ENCODE assay signal across 15 cellular contexts in genomic region chr1:225450491-225451191, GRCh38. TPM values are rescaled to one million over a fixed set of nuclear protein-coding genes. Genes with fewer than 3 reads are reported as not detected.
A peak's percentile ranks its signal among the peaks of the same experiment; 100 is the strongest.
DNase-seq lines count a peak whose midpoint lies in the region; ATAC-seq and TF ChIP-seq lines count a peak whose summit lies in the region.
"Had no signal": no experiment of that assay in that cellular context is flagged by ENCODE, and none has a peak within 500 bp of the region (broad histone marks: within the 10 kb centered on the region; RNA-seq: fewer than 3 reads in every experiment).

No MANE protein-coding gene starts in this region.

- peak; percentile 58 for DNase-seq in activated effector memory CD4-positive, alpha-beta T cell treated with anti-CD3 and anti-CD28 coated beads, Interleukin-2, amount 50 U/mL, for 16 hours
- DNase-seq in activated effector memory CD4-positive, alpha-beta T cell treated with Interleukin-2 at 50 U/mL for 16 hours = no peak
- DNase-seq in activated CD8-positive, alpha-beta T cell treated with anti-CD3 and anti-CD28 coated beads for 36 hours = peak; percentile 48
- no peak for DNase-seq in left lobe of liver (ENCODE audit: low spot score)
- no peak for DNase-seq in stomach
- no peak for DNase-seq in stimulated activated naive B cell treated with anti-CD40 and anti-IgM and Interleukin-4, amounts not matched to agents 10 μg/mL and 1 μg/mL and 100 μg/mL, for 72 hours
- no peak for DNase-seq in omental fat pad (ENCODE audit: low spot score)
- DNase-seq: activated CD4-positive, CD25-positive, alpha-beta regulatory T cell; activated naive CD8-positive, alpha-beta T cell treated with anti-CD3 and anti-CD28 coated beads for 36 hours; left cardiac atrium; NCI-H1092; NCI-H510A; psoas muscle; SJCRH30 had no signal

- POLR2A ChIA-PET in activated CD8-positive, alpha-beta T cell treated with anti-CD3 and anti-CD28 coated beads for 36 hours (lab: Charles Lee) = interaction anchor here (1.0 to 1.5 kb wide), 3 partner anchors 11 to 23 kb away, joined by 3 to 4 read pairs (median 4); partner anchors contain the start of gene LBR

- H3K4me1 ChIP-seq in stomach = peaks cover 34 to 78% (median 51%) of the 10 kb centered on the region in 4 donors

- no peaks in the 10 kb centered on the region for H3K9me3 ChIP-seq in stomach
- H3K9me3 ChIP-seq: psoas muscle, SJCRH30 had no signal

- intact Hi-C loops in activated CD8-positive, alpha-beta T cell treated with anti-CD3 and anti-CD28 coated beads for 36 hours (cut with micrococcal nuclease) = no loop called here
- intact Hi-C loops in stomach (cut with DNase I; ENCODE audit: low total_unique reads) = no loop called here

- no peaks in the 10 kb centered on the region for H3K27me3 Mint-ChIP-seq in activated CD8-positive, alpha-beta T cell treated with anti-CD3 and anti-CD28 coated beads for 36 hours
- no peaks in the 10 kb centered on the region for H3K27me3 Mint-ChIP-seq in stimulated activated naive B cell treated with anti-CD40 and anti-IgM and Interleukin-4, amounts not matched to agents 10 μg/mL and 1 μg/mL and 100 μg/mL, for 72 hours
- H3K27me3 Mint-ChIP-seq: activated naive CD8-positive, alpha-beta T cell treated with anti-CD3 and anti-CD28 coated beads for 36 hours had no signal

- TF ChIP-seq POLR2A in stomach (IDR thresholded peaks at IDR 0.05) (no peak), GM18505 (IDR thresholded peaks at IDR 0.05; ENCODE audit: borderline replicate concordance, extremely low read depth, insufficient read depth, insufficient read length) (no peak)

- H3K4me3 Mint-ChIP-seq in activated CD8-positive, alpha-beta T cell treated with anti-CD3 and anti-CD28 coated beads for 36 hours = no peak overlapping the region
- no peak overlapping the region for H3K4me3 Mint-ChIP-seq in stimulated activated naive B cell treated with anti-CD40 and anti-IgM and Interleukin-4, amounts not matched to agents 10 μg/mL and 1 μg/mL and 100 μg/mL, for 72 hours
- H3K4me3 Mint-ChIP-seq: activated naive CD8-positive, alpha-beta T cell treated with anti-CD3 and anti-CD28 coated beads for 36 hours had no signal

- no peaks in the 10 kb centered on the region for H3K9me3 Mint-ChIP-seq in activated CD8-positive, alpha-beta T cell treated with anti-CD3 and anti-CD28 coated beads for 36 hours
- H3K9me3 Mint-ChIP-seq in stimulated activated naive B cell treated with anti-CD40 and anti-IgM and Interleukin-4, amounts not matched to agents 10 μg/mL and 1 μg/mL and 100 μg/mL, for 72 hours = no peaks in the 10 kb centered on the region
- H3K9me3 Mint-ChIP-seq: activated naive CD8-positive, alpha-beta T cell treated with anti-CD3 and anti-CD28 coated beads for 36 hours had no signal

- WGBS in stomach, 5 donors = 48 to 57% (median 51%) methylated on average over 12 of the region's 12 CpGs

- no peaks in the 10 kb centered on the region for H3K36me3 ChIP-seq in stomach
- H3K36me3 ChIP-seq: SJCRH30 had no signal

- no peak for TF ChIP-seq CTCF in activated CD8-positive, alpha-beta T cell treated with anti-CD3 and anti-CD28 coated beads for 36 hours (IDR thresholded peaks at IDR 0.05)
- no peak for TF ChIP-seq CTCF in stomach (IDR thresholded peaks at IDR 0.05)
- TF ChIP-seq CTCF in omental fat pad (IDR thresholded peaks at IDR 0.05) = no peak

- no peaks in the 10 kb centered on the region for H3K36me3 Mint-ChIP-seq in activated CD8-positive, alpha-beta T cell treated with anti-CD3 and anti-CD28 coated beads for 36 hours (ENCODE audit: low read depth)
- no peaks in the 10 kb centered on the region for H3K36me3 Mint-ChIP-seq in stimulated activated naive B cell treated with anti-CD40 and anti-IgM and Interleukin-4, amounts not matched to agents 10 μg/mL and 1 μg/mL and 100 μg/mL, for 72 hours
- H3K36me3 Mint-ChIP-seq: activated naive CD8-positive, alpha-beta T cell treated with anti-CD3 and anti-CD28 coated beads for 36 hours had no signal

- CTCF ChIA-PET in activated CD8-positive, alpha-beta T cell treated with anti-CD3 and anti-CD28 coated beads for 36 hours (lab: Charles Lee) = no interaction called here

- H3K27me3 ChIP-seq in stomach = no peaks in the 10 kb centered on the region

- H3K27ac ChIP-seq in stomach = peak overlapping the region in 4 of 5 donors; percentile 14 to 84 (median 53)
- H3K27ac ChIP-seq: psoas muscle, SJCRH30 had no signal

- H3K4me1 Mint-ChIP-seq in activated CD8-positive, alpha-beta T cell treated with anti-CD3 and anti-CD28 coated beads for 36 hours (ENCODE audit: low read depth) = peaks cover 40% of the 10 kb centered on the region
- H3K4me1 Mint-ChIP-seq in stimulated activated naive B cell treated with anti-CD40 and anti-IgM and Interleukin-4, amounts not matched to agents 10 μg/mL and 1 μg/mL and 100 μg/mL, for 72 hours = peaks cover 14 to 34% of the 10 kb centered on the region in 2 donors

- no peak for ATAC-seq in activated CD8-positive, alpha-beta T cell treated with anti-CD3 and anti-CD28 coated beads for 36 hours
- ATAC-seq in left lobe of liver = peak; percentile 14
- no peak for ATAC-seq in GM18505 (IDR thresholded peaks at IDR 0.05; ENCODE audit: unreplicated experiment)
- no peak for ATAC-seq in stimulated activated naive B cell treated with anti-CD40 and anti-IgM and Interleukin-4, amounts not matched to agents 10 μg/mL and 1 μg/mL and 100 μg/mL, for 72 hours (replicated peaks)
- ATAC-seq in omental fat pad (ENCODE audit: low FRiP score) = no peak

- no peak for TF ChIP-seq EP300 in stomach (IDR thresholded peaks at IDR 0.05)

- H3K27ac Mint-ChIP-seq in activated CD8-positive, alpha-beta T cell treated with anti-CD3 and anti-CD28 coated beads for 36 hours = no peak overlapping the region
- no peak overlapping the region for H3K27ac Mint-ChIP-seq in stimulated activated naive B cell treated with anti-CD40 and anti-IgM and Interleukin-4, amounts not matched to agents 10 μg/mL and 1 μg/mL and 100 μg/mL, for 72 hours
- H3K27ac Mint-ChIP-seq: activated naive CD8-positive, alpha-beta T cell treated with anti-CD3 and anti-CD28 coated beads for 36 hours had no signal

- H3K4me3 ChIP-seq in stomach = no peak overlapping the region
- H3K4me3 ChIP-seq: psoas muscle, SJCRH30 had no signal

RNA-seq across cellular contexts. Expression of gene LBR, which starts 22.8 kb away (rescaled TPM):
- total RNA-seq in activated CD8-positive, alpha-beta T cell treated with anti-CD3 and anti-CD28 coated beads for 36 hours = 100 to 1,000 TPM; 145 to 156 TPM
- total RNA-seq in left lobe of liver = 22.1 TPM
- total RNA-seq in stomach = 100 to 1,000 TPM in 2 of 5 donors, 10 to 100 TPM in 3; 47.8 to 159 (median 83.4) TPM
- 10 to 100 TPM in 1 of 3 donors, 1 to 10 TPM in 2; 6.9 to 25.5 (median 6.9) TPM for polyA plus RNA-seq in stomach
- 10 to 100 TPM; 24.7 to 75.0 (median 46.5) TPM for total RNA-seq in omental fat pad

Comparison
In these comparisons a context has a peak if more than half of its experiments do, and no peak if none do; other contexts are left out.
1. DNase-seq: peak in activated effector memory CD4-positive, alpha-beta T cell treated with anti-CD3 and anti-CD28 coated beads, Interleukin-2, amount 50 U/mL, for 16 hours (single experiment) and activated CD8-positive, alpha-beta T cell treated with anti-CD3 and anti-CD28 coated beads for 36 hours (single experiment); none in activated effector memory CD4-positive, alpha-beta T cell treated with Interleukin-2 at 50 U/mL for 16 hours (single experiment), left lobe of liver (single experiment), stomach (single experiment), stimulated activated naive B cell treated with anti-CD40 and anti-IgM and Interleukin-4, amounts not matched to agents 10 μg/mL and 1 μg/mL and 100 μg/mL, for 72 hours (single experiment) and omental fat pad (single experiment).